In the genomic region with DNA sequence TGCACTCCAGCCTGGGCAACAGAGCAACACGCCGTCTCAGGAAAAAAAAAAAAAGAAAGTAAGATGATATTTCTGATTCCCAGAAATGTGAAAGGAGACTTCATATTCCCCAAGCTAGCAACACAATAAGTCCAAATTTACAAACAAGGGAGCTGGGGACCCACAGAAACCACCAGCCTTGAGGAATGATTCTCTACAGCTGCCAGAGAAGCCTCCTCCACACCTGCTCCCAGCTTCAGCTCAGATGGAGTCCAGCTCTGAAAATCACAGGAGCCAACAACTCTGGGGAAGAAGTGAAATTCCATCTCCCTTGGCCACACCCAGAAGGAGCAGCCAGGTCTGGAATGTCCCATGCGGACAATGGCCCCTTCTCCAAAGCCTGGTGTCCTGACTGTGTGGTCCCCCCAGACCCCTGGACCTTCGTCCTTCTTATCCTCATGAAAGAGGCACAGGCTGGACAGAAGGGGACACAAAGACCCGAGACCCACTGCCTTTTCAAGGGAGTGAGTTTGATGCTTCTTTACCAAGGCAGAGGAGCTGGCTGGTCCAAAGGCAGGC, we compare ENCODE assay signal across 18 cellular contexts. TPM values are rescaled to one million over a fixed set of nuclear protein-coding genes. Genes with fewer than 3 reads are reported as not detected.
DNase-seq lines count a peak whose midpoint lies in the region; ATAC-seq and TF ChIP-seq lines count a peak whose summit lies in the region.
"Had no signal": no experiment of that assay in that cellular context is flagged by ENCODE, and none has a peak within 500 bp of the region (broad histone marks: within the 10 kb centered on the region; RNA-seq: fewer than 3 reads in every experiment).

No MANE protein-coding gene starts in this region.

- intact Hi-C loops in CD4-positive, alpha-beta T cell (cut with DNase I, micrococcal nuclease), result no loop called here
- intact Hi-C loops in left cardiac atrium (cut with DNase I), result no loop called here
- intact Hi-C loops in psoas muscle (cut with DNase I), result no loop called here

- H3K4me1 ChIP-seq in Loucy (ENCODE audit: insufficient read depth, low read length, poor library complexity, severe bottlenecking), result peaks cover 81% of the 10 kb centered on the region
- H3K4me1 ChIP-seq in psoas muscle, result peaks cover 14% of the 10 kb centered on the region

- H3K9me3 ChIP-seq in CD4-positive, alpha-beta T cell (ENCODE audit: control insufficient read depth, low read length), result no peaks in the 10 kb centered on the region
- H3K9me3 ChIP-seq in Loucy (ENCODE audit: insufficient read depth, low read depth, low read length) (no peaks in the 10 kb centered on the region), psoas muscle (no peaks in the 10 kb centered on the region)
- H3K9me3 ChIP-seq: adrenal gland, esophagus squamous epithelium had no signal

- no peaks in the 10 kb centered on the region for H3K9me2 ChIP-seq in Loucy (replicated peaks; ENCODE audit: low read depth, low read length)

- H2AFZ ChIP-seq in Loucy (ENCODE audit: low read length), result no peak overlapping the region

- no peak overlapping the region for H3K4me2 ChIP-seq in Loucy (ENCODE audit: low read depth, low read length, poor library complexity, severe bottlenecking)

- no peak for ATAC-seq in CD4-positive, alpha-beta T cell (ENCODE audit: poor library complexity)
- ATAC-seq in left cardiac atrium, result peak; percentile 1 to 28
- peak in 3 of 4 donors; percentile 25 to 48 (median 39) for ATAC-seq in psoas muscle
- ATAC-seq in HG03442 (IDR thresholded peaks at IDR 0.05; ENCODE audit: unreplicated experiment), result no peak
- no peak for ATAC-seq in GM19452 (IDR thresholded peaks at IDR 0.05; ENCODE audit: unreplicated experiment)
- ATAC-seq in HG03196 (IDR thresholded peaks at IDR 0.05; ENCODE audit: unreplicated experiment), result no peak

- POLR2A ChIA-PET in CD4-positive, alpha-beta T cell (lab: Charles Lee), result interaction anchor here (0.6 to 3.6 kb wide), 2 partner anchors 7 to 19 kb away, joined by 3 to 18 read pairs; no protein-coding TSS in a partner anchor

- H3K79me2 ChIP-seq in Loucy (ENCODE audit: insufficient read depth, low read length), result no peaks in the 10 kb centered on the region

- H3K4me3 ChIP-seq in Loucy (ENCODE audit: low read length, poor library complexity, severe bottlenecking) (no peak overlapping the region), psoas muscle (no peak overlapping the region)
- H3K4me3 ChIP-seq: adrenal gland, esophagus squamous epithelium had no signal

- peak overlapping the region; percentile 72 for H3K27ac Mint-ChIP-seq in CD4-positive, alpha-beta T cell

- H3K9ac ChIP-seq in Loucy (ENCODE audit: low read depth, low read length, poor library complexity, severe bottlenecking), result peak overlapping the region; percentile 63

- H4K20me1 ChIP-seq in Loucy (ENCODE audit: insufficient read depth, low read length, poor library complexity, severe bottlenecking), result no peaks in the 10 kb centered on the region

- peaks cover 82% of the 10 kb centered on the region for H3K36me3 Mint-ChIP-seq in CD4-positive, alpha-beta T cell (ENCODE audit: low read depth)

- H3K27me3 ChIP-seq in CD4-positive, alpha-beta T cell (ENCODE audit: control insufficient read depth, insufficient read depth, low read length), result no peaks in the 10 kb centered on the region
- H3K27me3 ChIP-seq in Loucy (ENCODE audit: insufficient read depth, low read length, poor library complexity, severe bottlenecking) (no peaks in the 10 kb centered on the region), psoas muscle (ENCODE audit: insufficient read depth in 3 of 3, low read length in 2 of 3) (no peaks in the 10 kb centered on the region)
- H3K27me3 ChIP-seq: adrenal gland, esophagus squamous epithelium had no signal

- CTCF ChIA-PET in CD4-positive, alpha-beta T cell (lab: Charles Lee), result no interaction called here

- no peak overlapping the region for H3K27ac ChIP-seq in CD4-positive, alpha-beta T cell (ENCODE audit: low read depth, low read length)
- H3K27ac ChIP-seq in psoas muscle, result no peak overlapping the region

- H3K27me3 Mint-ChIP-seq in CD4-positive, alpha-beta T cell, result no peaks in the 10 kb centered on the region
- H3K27me3 Mint-ChIP-seq: memory B cell had no signal

- H3K4me3 Mint-ChIP-seq in CD4-positive, alpha-beta T cell, result no peak overlapping the region
- H3K4me3 Mint-ChIP-seq: immature natural killer cell, memory B cell had no signal

- H3F3A ChIP-seq in Loucy (ENCODE audit: low read depth), result no peaks in the 10 kb centered on the region

- WGBS in psoas muscle, 3 donors, result 41 to 45% (median 44%) methylated on average over 5 of the region's 5 CpGs

- no peaks in the 10 kb centered on the region for H3K9me3 Mint-ChIP-seq in CD4-positive, alpha-beta T cell
- H3K9me3 Mint-ChIP-seq: memory B cell had no signal

- TF ChIP-seq CTCF in CD4-positive, alpha-beta T cell (IDR thresholded peaks at IDR 0.05), result no peak
- no peak for TF ChIP-seq CTCF in Loucy (conservative IDR thresholded peaks at IDR 0.05; ENCODE audit: low read length)
- TF ChIP-seq CTCF in psoas muscle (IDR thresholded peaks at IDR 0.05), result no peak

- DNase-seq in CD4-positive, alpha-beta T cell, result no peak
- DNase-seq in left cardiac atrium (no peak), psoas muscle (peak in 1 of 2 donors; percentile 42), NCI-H748 treated with DMSO at 0.1 percent for 48 hours (lab: John Stamatoyannopoulos, UW) (no peak)
- DNase-seq: esophagus squamous epithelium, glutamatergic neuron, HCEC 1CT, immature natural killer cell, KBM-7, NCI-H2081, NCI-H510A treated with DMSO at 0.1 percent for 48 hours, retina had no signal

- peaks cover 54% of the 10 kb centered on the region for H3K4me1 Mint-ChIP-seq in CD4-positive, alpha-beta T cell (ENCODE audit: low read depth)

- H3K36me3 ChIP-seq in Loucy (ENCODE audit: insufficient read depth, low read length) (no peaks in the 10 kb centered on the region), psoas muscle (ENCODE audit: insufficient read depth in 1 of 2, low read depth in 1 of 2) (peaks cover 0 to 18% of the 10 kb centered on the region in 2 donors)

RNA-seq across cellular contexts. Expression of a gene that starts 45.4 kb away (rescaled TPM):
- 10 to 100 TPM; 29.4 to 31.4 TPM for total RNA-seq in CD4-positive, alpha-beta T cell
- total RNA-seq in left cardiac atrium, result 10 to 100 TPM; 24.6 to 34.3 TPM
- total RNA-seq in psoas muscle, result 1 to 10 TPM; 3.4 to 4.7 (median 4.1) TPM
- polyA plus RNA-seq in psoas muscle, result 1 to 10 TPM in 1 of 3 donors, under 1 TPM in 2; 0.45 to 1.3 (median 0.96) TPM

Comparison
In these comparisons a context has a peak if more than half of its experiments do, and no peak if none do; other contexts are left out.
1. ATAC-seq: peak in left cardiac atrium (2 of 2) and psoas muscle (3 of 4); none in CD4-positive, alpha-beta T cell (single experiment), HG03442 (single experiment), GM19452 (single experiment) and HG03196 (single experiment).
2. RNA of a gene that starts 45.4 kb away (total RNA-seq): 24.6 to 34.3 TPM in left cardiac atrium and 29.4 to 31.4 TPM in CD4-positive, alpha-beta T cell; 3.4 to 4.7 TPM in psoas muscle; every median in the first group is over 4 times any median in the second.